In genomic region chr5:38382898-38383297, GRCh38 we compare ENCODE assay signal across 8 cellular contexts.
A peak's percentile ranks its signal among the peaks of the same experiment; 100 is the strongest.
DNase-seq lines count a peak whose midpoint lies in the region; ATAC-seq lines count a peak whose summit lies in the region.

No MANE protein-coding gene starts in this region.

- DNase-seq in A172 (ENCODE audit: low spot score) (peak; percentile 87), NCI-H128 (lab: John Stamatoyannopoulos, UW; ENCODE audit: unreplicated experiment) (peak; percentile 45), SKM-1 treated with dmso at 0.1 percent for 144 hours (lab: John Stamatoyannopoulos, UW; ENCODE audit: unreplicated experiment) (peak; percentile 57), astrocyte of the hippocampus (ENCODE audit: low read depth, low spot score) (peak; percentile 86), iPS DF 4.7 (ENCODE audit: extremely low read depth, low spot score) (peak; percentile 87)
- peak; percentile 11 to 62 (median 20) for DNase-seq in stimulated activated CD4-positive, alpha-beta T cell treated with anti-CD3 and anti-CD28 coated beads, Interleukin-12 subunit alpha, Interleukin-12 subunit beta, amount 100 ng/mL, for 48 hours (ENCODE audit: low read depth in 2 of 3, low spot score in 1 of 3)

- ATAC-seq in GM18502 (IDR thresholded peaks at IDR 0.05; ENCODE audit: poor library complexity, unreplicated experiment) (peak; percentile 99), HG02870 (IDR thresholded peaks at IDR 0.05; ENCODE audit: unreplicated experiment) (peak; percentile 99)

Comparison
In these comparisons a context has a peak if more than half of its experiments do, and no peak if none do; other contexts are left out.
1. Peak in every context shown above with its lines: DNase-seq and ATAC-seq.
2. DNase-seq: peak in every context shown above with its lines; median percentile 87 in A172; 87 in iPS DF 4.7; 86 in astrocyte of the hippocampus; 57 in SKM-1 treated with dmso at 0.1 percent for 144 hours; 45 in NCI-H128; 20 in stimulated activated CD4-positive, alpha-beta T cell treated with anti-CD3 and anti-CD28 coated beads, Interleukin-12 subunit alpha, Interleukin-12 subunit beta, amount 100 ng/mL, for 48 hours.